Comparison of ENCODE assay signal across 15 cellular contexts in genomic region chr16:84156342-84156784, GRCh38. TPM values are rescaled to one million over a fixed set of nuclear protein-coding genes. Genes with fewer than 3 reads are reported as not detected.
A peak's percentile ranks its signal among the peaks of the same experiment; 100 is the strongest.
DNase-seq lines count a peak whose midpoint lies in the region; ATAC-seq and TF ChIP-seq lines count a peak whose summit lies in the region.
"Had no signal": no experiment of that assay in that cellular context is flagged by ENCODE, and none has a peak within 500 bp of the region (broad histone marks: within the 10 kb centered on the region; RNA-seq: fewer than 3 reads in every experiment).

No MANE protein-coding gene starts in this region.

- TF ChIP-seq CTCF in endodermal cell (conservative IDR thresholded peaks at IDR 0.05) (peak; percentile 48), spleen (IDR thresholded peaks at IDR 0.05 in 8 of 11, conservative IDR thresholded peaks at IDR 0.05 in 3 of 11) (no peak)

- no peak for TF ChIP-seq POLR2A in spleen (IDR thresholded peaks at IDR 0.05)

- intact Hi-C loops in right cardiac atrium (cut with DNase I): no loop called here
- intact Hi-C loops in cardiac septum (cut with DNase I): no loop called here
- intact Hi-C loops in spleen (cut with DNase I; ENCODE audit: low total_unique reads): no loop called here

- H3K27ac ChIP-seq in right cardiac atrium (ENCODE audit: low read length) (peak overlapping the region; percentile 72), endodermal cell (ENCODE audit: low read depth, low read length) (no peak overlapping the region), spleen (no peak overlapping the region)

- H3K4me1 ChIP-seq in right cardiac atrium (ENCODE audit: control insufficient read depth, insufficient read depth, low read length) (no peaks in the 10 kb centered on the region), endodermal cell (ENCODE audit: control insufficient read depth, insufficient read depth, low read length) (no peaks in the 10 kb centered on the region), spleen (no peaks in the 10 kb centered on the region)

- H3K36me3 ChIP-seq in endodermal cell (ENCODE audit: control insufficient read depth, insufficient read depth, low read length) (no peaks in the 10 kb centered on the region), spleen (no peaks in the 10 kb centered on the region)

- no peak overlapping the region for H3K4me3 Mint-ChIP-seq in endodermal cell
- H3K4me3 Mint-ChIP-seq in activated T-helper 17 cell treated with anti-CD3 and anti-CD28 coated beads, Interleukin-2, amount 50 U/mL, for 72 hours: no peak overlapping the region
- H3K4me3 Mint-ChIP-seq: activated CD8-positive, alpha-beta T cell treated with anti-CD3 and anti-CD28 coated beads for 36 hours; stimulated activated naive B cell treated with anti-CD40 and anti-IgM and Interleukin-4, amounts not matched to agents 10 μg/mL and 1 μg/mL and 100 μg/mL, for 72 hours had no signal

- H3K36me3 Mint-ChIP-seq in endodermal cell (ENCODE audit: low read depth): no peaks in the 10 kb centered on the region
- no peaks in the 10 kb centered on the region for H3K36me3 Mint-ChIP-seq in activated T-helper 17 cell treated with anti-CD3 and anti-CD28 coated beads, Interleukin-2, amount 50 U/mL, for 72 hours (ENCODE audit: low read depth)
- H3K36me3 Mint-ChIP-seq: stimulated activated naive B cell treated with anti-CD40 and anti-IgM and Interleukin-4, amounts not matched to agents 10 μg/mL and 1 μg/mL and 100 μg/mL, for 72 hours had no signal

- H3K27me3 Mint-ChIP-seq in endodermal cell (ENCODE audit: insufficient read depth): no peaks in the 10 kb centered on the region
- H3K27me3 Mint-ChIP-seq in activated T-helper 17 cell treated with anti-CD3 and anti-CD28 coated beads, Interleukin-2, amount 50 U/mL, for 72 hours: peaks cover 23% of the 10 kb centered on the region

- H3K4me1 Mint-ChIP-seq in endodermal cell: no peaks in the 10 kb centered on the region
- H3K4me1 Mint-ChIP-seq in activated T-helper 17 cell treated with anti-CD3 and anti-CD28 coated beads, Interleukin-2, amount 50 U/mL, for 72 hours: no peaks in the 10 kb centered on the region

- no peak overlapping the region for H3K4me3 ChIP-seq in right cardiac atrium (ENCODE audit: low read length)
- H3K4me3 ChIP-seq in endodermal cell (ENCODE audit: low read length): no peak overlapping the region
- H3K4me3 ChIP-seq in spleen: no peak overlapping the region

- WGBS in right cardiac atrium: 46% methylated on average over 5 of the region's 5 CpGs
- WGBS in endodermal cell (ENCODE audit: insufficient coverage in 1 of 2, insufficient read length in 1 of 2), 2 experiments: 85 to 93% methylated on average over 5 of the region's 5 CpGs
- WGBS in spleen, 5 donors: 63 to 73% (median 71%) methylated on average over 5 of the region's 5 CpGs

- H3K9ac ChIP-seq in endodermal cell (ENCODE audit: extremely low read depth, low read length, poor library complexity, severe bottlenecking): no peak overlapping the region

- ATAC-seq in right cardiac atrium: peak; percentile 29 to 66
- no peak for ATAC-seq in activated T-helper 17 cell treated with anti-CD3 and anti-CD28 coated beads, Interleukin-2, amount 50 U/mL, for 72 hours (replicated peaks)
- no peak for ATAC-seq in GM19395 (IDR thresholded peaks at IDR 0.05; ENCODE audit: unreplicated experiment)
- ATAC-seq: activated CD8-positive, alpha-beta T cell treated with anti-CD3 and anti-CD28 coated beads for 36 hours; stimulated activated naive B cell treated with anti-CD40 and anti-IgM and Interleukin-4, amounts not matched to agents 10 μg/mL and 1 μg/mL and 100 μg/mL, for 72 hours had no signal

- H3K9me3 ChIP-seq in right cardiac atrium (ENCODE audit: control insufficient read depth, low read length) (no peaks in the 10 kb centered on the region), endodermal cell (ENCODE audit: control insufficient read depth, low read length) (no peaks in the 10 kb centered on the region), spleen (no peaks in the 10 kb centered on the region)

- H3K9me3 Mint-ChIP-seq in endodermal cell: no peaks in the 10 kb centered on the region
- no peaks in the 10 kb centered on the region for H3K9me3 Mint-ChIP-seq in activated T-helper 17 cell treated with anti-CD3 and anti-CD28 coated beads, Interleukin-2, amount 50 U/mL, for 72 hours
- H3K9me3 Mint-ChIP-seq: activated CD8-positive, alpha-beta T cell treated with anti-CD3 and anti-CD28 coated beads for 36 hours; stimulated activated naive B cell treated with anti-CD40 and anti-IgM and Interleukin-4, amounts not matched to agents 10 μg/mL and 1 μg/mL and 100 μg/mL, for 72 hours had no signal

- no peaks in the 10 kb centered on the region for H3K27me3 ChIP-seq in right cardiac atrium (ENCODE audit: control insufficient read depth, insufficient read depth)
- no peaks in the 10 kb centered on the region for H3K27me3 ChIP-seq in endodermal cell (ENCODE audit: control insufficient read depth, insufficient read depth, low read length, poor library complexity, severe bottlenecking)
- peaks cover 0 to 42% (median 9%) of the 10 kb centered on the region in 7 donors for H3K27me3 ChIP-seq in spleen (replicated peaks in 1 of 7)

- H3K27ac Mint-ChIP-seq in endodermal cell: no peak overlapping the region
- H3K27ac Mint-ChIP-seq in activated T-helper 17 cell treated with anti-CD3 and anti-CD28 coated beads, Interleukin-2, amount 50 U/mL, for 72 hours: no peak overlapping the region
- H3K27ac Mint-ChIP-seq: activated CD8-positive, alpha-beta T cell treated with anti-CD3 and anti-CD28 coated beads for 36 hours; stimulated activated naive B cell treated with anti-CD40 and anti-IgM and Interleukin-4, amounts not matched to agents 10 μg/mL and 1 μg/mL and 100 μg/mL, for 72 hours had no signal

- DNase-seq in right cardiac atrium: no peak
- DNase-seq in cardiac septum (ENCODE audit: low spot score): no peak
- peak; percentile 9 for DNase-seq in NCI-H1694 treated with DMSO at 0.1 percent for 48 hours (lab: John Stamatoyannopoulos, UW)
- DNase-seq in endodermal cell: no peak
- no peak for DNase-seq in NCI-H82 treated with DMSO at 0.1 percent for 48 hours (lab: John Stamatoyannopoulos, UW; ENCODE audit: unreplicated experiment)
- no peak for DNase-seq in spleen
- DNase-seq: activated CD8-positive, alpha-beta T cell treated with anti-CD3 and anti-CD28 coated beads for 36 hours; NCI-H2081 treated with DMSO at 0.1 percent for 48 hours; stimulated activated naive B cell treated with anti-CD40 and anti-IgM and Interleukin-4, amounts not matched to agents 10 μg/mL and 1 μg/mL and 100 μg/mL, for 72 hours had no signal

RNA-seq across cellular contexts. Expression of gene DNAAF1, which starts 11.3 kb away (rescaled TPM):
- total RNA-seq in right cardiac atrium (under 1 TPM in 2 of 4 donors, not detected in 2; 0.14 to 0.28 TPM), cardiac septum (not detected), endodermal cell (under 1 TPM; 0.59 to 0.66 TPM), spleen (1 to 10 TPM in 2 of 7 donors, under 1 TPM in 4, not detected in 1; 0.20 to 2.0 (median 0.79) TPM)
- polyA plus RNA-seq in right cardiac atrium (0.68 TPM), spleen (1 to 10 TPM; 1.3 to 4.3 (median 2.0) TPM)
- 0.57 TPM for polyA plus RNA-seq in endodermal cell (2013, experiment 1 of 2)
- 0.54 TPM for polyA plus RNA-seq in endodermal cell (2013, experiment 2 of 2)
- total RNA-seq in activated T-helper 17 cell treated with anti-CD3 and anti-CD28 coated beads, Interleukin-2, amount 50 U/mL, for 72 hours: under 1 TPM in 1 of 2 donors, not detected in 1; 0.21 TPM
- total RNA-seq: activated CD8-positive, alpha-beta T cell treated with anti-CD3 and anti-CD28 coated beads for 36 hours; posterior vena cava; T-helper 2 cell treated with Interferon-gamma antibody and Interleukin-4, amounts not matched to agents 100 ng/mL and 5 ng/mL, for 36 hours had no signal
- polyA plus RNA-seq: BJ had no signal

RNA-seq across cellular contexts. Expression of gene HSDL1, which starts 11.4 kb away (rescaled TPM):
- total RNA-seq in right cardiac atrium (10 to 100 TPM; 19.8 to 34.8 (median 26.5) TPM), cardiac septum (17.4 TPM), endodermal cell (10 to 100 TPM; 49.5 to 68.3 TPM), spleen (10 to 100 TPM; 18.3 to 29.0 (median 23.4) TPM)
- polyA plus RNA-seq in right cardiac atrium (15.0 TPM), spleen (10 to 100 TPM; 10.1 to 15.7 (median 14.0) TPM)
- 73.7 TPM for polyA plus RNA-seq in endodermal cell (2013, experiment 1 of 2)
- 66.8 TPM for polyA plus RNA-seq in endodermal cell (2013, experiment 2 of 2)
- 10 to 100 TPM in 1 of 2 donors, 1 to 10 TPM in 1; 9.9 to 14.6 TPM for total RNA-seq in activated T-helper 17 cell treated with anti-CD3 and anti-CD28 coated beads, Interleukin-2, amount 50 U/mL, for 72 hours

RNA-seq across cellular contexts. Expression of gene TAF1C, which starts 30.5 kb away (rescaled TPM):
- total RNA-seq in right cardiac atrium: 10 to 100 TPM; 26.0 to 31.1 (median 28.4) TPM
- 36.2 TPM for polyA plus RNA-seq in right cardiac atrium
- total RNA-seq in cardiac septum: 20.9 TPM
- 10 to 100 TPM; 92.0 to 99.8 TPM for total RNA-seq in endodermal cell
- polyA plus RNA-seq in endodermal cell (2013, experiment 1 of 2): 51.8 TPM
- 37.9 TPM for polyA plus RNA-seq in endodermal cell (2013, experiment 2 of 2)
- 10 to 100 TPM; 37.0 to 44.9 TPM for total RNA-seq in activated T-helper 17 cell treated with anti-CD3 and anti-CD28 coated beads, Interleukin-2, amount 50 U/mL, for 72 hours
- total RNA-seq in spleen: 100 to 1,000 TPM in 2 of 7 donors, 10 to 100 TPM in 5; 60.3 to 133 (median 76.6) TPM
- polyA plus RNA-seq in spleen: 100 to 1,000 TPM in 1 of 3 donors, 10 to 100 TPM in 2; 31.4 to 125 (median 70.6) TPM

RNA-seq across cellular contexts. Expression of gene ADAD2, which starts 34.6 kb away (rescaled TPM):
- total RNA-seq in right cardiac atrium (under 1 TPM in 3 of 4 donors, not detected in 1; 0.38 to 0.62 (median 0.60) TPM), cardiac septum (0.24 TPM), endodermal cell (not detected), spleen (10 to 100 TPM in 1 of 7 donors, 1 to 10 TPM in 6; 2.8 to 24.1 (median 6.4) TPM)
- polyA plus RNA-seq in right cardiac atrium (2.9 TPM), spleen (10 to 100 TPM in 2 of 3 donors, 1 to 10 TPM in 1; 2.5 to 86.5 (median 25.9) TPM)
- 0.21 TPM for polyA plus RNA-seq in endodermal cell (2013, experiment 1 of 2)
- not detected for polyA plus RNA-seq in endodermal cell (2013, experiment 2 of 2)
- not detected for total RNA-seq in activated T-helper 17 cell treated with anti-CD3 and anti-CD28 coated beads, Interleukin-2, amount 50 U/mL, for 72 hours
- total RNA-seq: mononuclear cell; posterior vena cava; T-helper 2 cell treated with Interferon-gamma antibody and Interleukin-4, amounts not matched to agents 100 ng/mL and 5 ng/mL, for 36 hours had no signal
- polyA plus RNA-seq: BJ had no signal

RNA-seq across cellular contexts. Expression of gene MBTPS1, which starts 39.6 kb away (rescaled TPM):
- total RNA-seq in right cardiac atrium: 100 to 1,000 TPM in 2 of 4 donors, 10 to 100 TPM in 2; 88.1 to 112 (median 102) TPM
- 59.3 TPM for polyA plus RNA-seq in right cardiac atrium
- 53.2 TPM for total RNA-seq in cardiac septum
- 10 to 100 TPM; 59.7 to 62.9 TPM for total RNA-seq in endodermal cell
- polyA plus RNA-seq in endodermal cell (2013, experiment 1 of 2): 69.3 TPM
- polyA plus RNA-seq in endodermal cell (2013, experiment 2 of 2): 64.4 TPM
- 10 to 100 TPM; 44.0 to 54.4 TPM for total RNA-seq in activated T-helper 17 cell treated with anti-CD3 and anti-CD28 coated beads, Interleukin-2, amount 50 U/mL, for 72 hours
- total RNA-seq in spleen: 100 to 1,000 TPM in 3 of 7 donors, 10 to 100 TPM in 4; 76.4 to 121 (median 98.7) TPM
- polyA plus RNA-seq in spleen: 10 to 100 TPM; 34.5 to 44.2 (median 39.9) TPM

Comparison
In these comparisons a context has a peak if more than half of its experiments do, and no peak if none do; other contexts are left out.
1. ATAC-seq: peak in right cardiac atrium (2 of 2); none in activated T-helper 17 cell treated with anti-CD3 and anti-CD28 coated beads, Interleukin-2, amount 50 U/mL, for 72 hours (single experiment) and GM19395 (single experiment).